Comparison of ENCODE assay signal across 19 cellular contexts in the genomic region with DNA sequence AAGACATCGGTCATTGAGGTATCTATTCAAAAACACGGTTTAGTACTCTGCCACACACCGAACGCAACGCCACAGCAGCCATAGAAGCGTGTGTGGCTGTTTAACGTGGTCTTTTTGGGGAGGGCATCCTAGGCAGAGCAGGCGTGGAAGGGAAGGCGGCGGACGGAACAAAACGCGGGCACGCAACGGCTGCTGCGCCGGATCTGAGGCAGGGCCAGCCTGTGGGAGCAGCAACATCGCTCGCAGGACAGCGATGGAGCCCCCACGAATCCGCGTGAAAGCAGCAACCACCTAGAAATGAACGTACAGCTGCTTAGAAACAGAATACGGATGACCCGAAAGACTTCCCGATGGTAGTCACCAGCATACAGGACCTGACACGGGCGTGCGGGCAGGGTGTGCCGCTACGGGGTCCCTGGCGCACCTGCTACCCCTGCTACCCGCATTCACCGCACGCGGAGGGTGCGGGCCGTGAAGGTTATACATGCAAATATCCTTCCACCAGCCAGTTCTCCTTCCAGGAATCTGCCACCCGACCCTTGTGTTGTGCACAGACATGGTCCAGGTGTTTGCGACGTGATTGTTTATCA.
A peak's percentile ranks its signal among the peaks of the same experiment; 100 is the strongest.
DNase-seq lines count a peak whose midpoint lies in the region; ATAC-seq and TF ChIP-seq lines count a peak whose summit lies in the region.
"Had no signal": no experiment of that assay in that cellular context is flagged by ENCODE, and none has a peak within 500 bp of the region (broad histone marks: within the 10 kb centered on the region; RNA-seq: fewer than 3 reads in every experiment).

No MANE protein-coding gene starts in this region.

- TF ChIP-seq POLR2A in IMR-90 (IDR thresholded peaks at IDR 0.05; ENCODE audit: low read depth, low read length), result no peak

- H3K4ac ChIP-seq in IMR-90 (ENCODE audit: low read depth, low read length), result peak overlapping the region; percentile 96

- H3K4me2 ChIP-seq in BLaER1 (peak overlapping the region; percentile 78), IMR-90 (ENCODE audit: low read depth, low read length) (no peak overlapping the region)

- peak overlapping the region; percentile 75; the same call in 1 of the 3 replicates for H2BK15ac ChIP-seq in IMR-90 (ENCODE audit: low read depth, low read length)

- POLR2A ChIA-PET in IMR-90 (lab: Charles Lee; ENCODE audit: unreplicated experiment), result no interaction called here
- POLR2A ChIA-PET in MCF 10A (lab: Yijun Ruan, JAX), result no interaction called here

- in situ Hi-C loops in IMR-90 (cut with MboI; ENCODE audit: low sequenced_read_pairs), result no loop called here

- peaks cover 7% of the 10 kb centered on the region; the same call in 1 of the 2 replicates for H3K36me3 ChIP-seq in BLaER1
- H3K36me3 ChIP-seq in IMR-90 (ENCODE audit: control insufficient read depth, insufficient read depth, low read length), result no peaks in the 10 kb centered on the region
- H3K36me3 ChIP-seq: HAP-1, Peyer's patch had no signal

- peak overlapping the region; percentile 87 for H2BK20ac ChIP-seq in IMR-90 (ENCODE audit: low read depth, low read length)

- H3K27ac Mint-ChIP-seq in nephron progenitor cell (no peak overlapping the region), MCF 10A (ENCODE audit: low read depth, unreplicated experiment) (no peak overlapping the region)
- no peak overlapping the region for H3K27ac Mint-ChIP-seq in activated naive CD4-positive, alpha-beta T cell treated with anti-CD3 and anti-CD28 coated beads for 36 hours
- H3K27ac Mint-ChIP-seq: CD8-positive, alpha-beta memory T cell had no signal

- no peak overlapping the region for H2AK9ac ChIP-seq in IMR-90 (replicated peaks; ENCODE audit: low read depth, low read length, poor library complexity)

- no peak overlapping the region for H4K5ac ChIP-seq in IMR-90 (ENCODE audit: low read depth, low read length)

- peak overlapping the region; percentile 68 for H4K91ac ChIP-seq in IMR-90 (ENCODE audit: insufficient read depth, low read depth, low read length)

- peak overlapping the region; percentile 12 for H2AFZ ChIP-seq in IMR-90 (replicated peaks; ENCODE audit: low read length, poor library complexity)

- H2AK5ac ChIP-seq in IMR-90 (ENCODE audit: low read depth, low read length), result peak overlapping the region; percentile 93

- H3K14ac ChIP-seq in IMR-90 (replicated peaks; ENCODE audit: low read depth, low read length), result no peak overlapping the region

- H3K4me3 Mint-ChIP-seq in nephron progenitor cell (peak overlapping the region; percentile 8), MCF 10A (ENCODE audit: unreplicated experiment) (no peak overlapping the region)
- no peak overlapping the region for H3K4me3 Mint-ChIP-seq in activated naive CD4-positive, alpha-beta T cell treated with anti-CD3 and anti-CD28 coated beads for 36 hours

- H3K36me3 Mint-ChIP-seq in nephron progenitor cell (ENCODE audit: low read depth) (no peaks in the 10 kb centered on the region), MCF 10A (ENCODE audit: insufficient read depth, unreplicated experiment) (no peaks in the 10 kb centered on the region)
- H3K36me3 Mint-ChIP-seq in activated naive CD4-positive, alpha-beta T cell treated with anti-CD3 and anti-CD28 coated beads for 36 hours (ENCODE audit: low read depth), result no peaks in the 10 kb centered on the region
- H3K36me3 Mint-ChIP-seq: CD8-positive, alpha-beta memory T cell had no signal

- TF ChIP-seq CTCF in IMR-90 (conservative IDR thresholded peaks at IDR 0.05; ENCODE audit: low read depth, low read length), result no peak
- no peak for TF ChIP-seq CTCF in nephron progenitor cell (IDR thresholded peaks at IDR 0.05)
- no peak for TF ChIP-seq CTCF in MCF 10A (IDR thresholded peaks at IDR 0.05; ENCODE audit: unreplicated experiment)

- H3K9me3 Mint-ChIP-seq in nephron progenitor cell (no peaks in the 10 kb centered on the region), MCF 10A (ENCODE audit: unreplicated experiment) (no peaks in the 10 kb centered on the region)
- H3K9me3 Mint-ChIP-seq in activated naive CD4-positive, alpha-beta T cell treated with anti-CD3 and anti-CD28 coated beads for 36 hours, result no peaks in the 10 kb centered on the region
- H3K9me3 Mint-ChIP-seq: CD8-positive, alpha-beta memory T cell had no signal

- H3K4me3 ChIP-seq in BLaER1, result no peak overlapping the region
- no peak overlapping the region for H3K4me3 ChIP-seq in IMR-90 (ENCODE audit: insufficient read depth, low read depth, low read length)
- H3K4me3 ChIP-seq: HAP-1, Peyer's patch had no signal

- DNase-seq in IMR-90, result no peak
- peak; percentile 48 for DNase-seq in islet precursor cell
- no peak for DNase-seq in nephron progenitor cell
- no peak for DNase-seq in activated naive CD4-positive, alpha-beta T cell treated with anti-CD3 and anti-CD28 coated beads for 36 hours
- DNase-seq in MCF 10A (ENCODE audit: unreplicated experiment), result no peak
- DNase-seq in putamen (ENCODE audit: low spot score), result no peak
- DNase-seq: MM.1S; NCI-H1092; NCI-H146; NCI-H2081; NCI-H446 treated with DMSO at 0.1 percent for 48 hours; NCI-H748 treated with DMSO at 0.1 percent for 48 hours; NK-92 treated with Interleukin-12 subunit alpha and Interleukin-12 subunit beta, amount 100 ng/mL, for 24 hours; Right ventricle myocardium superior had no signal

- no peak overlapping the region; a peak in 1 of 4 replicates for H4K8ac ChIP-seq in IMR-90 (ENCODE audit: low read depth in 2 of 2, low read length in 2 of 2)

- no peak overlapping the region for H3K23ac ChIP-seq in IMR-90 (ENCODE audit: low read depth, low read length)

- peak overlapping the region; percentile 61; the same call in 1 of the 2 replicates for H3K27ac ChIP-seq in BLaER1
- no peak overlapping the region for H3K27ac ChIP-seq in IMR-90 (ENCODE audit: insufficient read depth, low read length)
- H3K27ac ChIP-seq: Peyer's patch had no signal

- peak overlapping the region; percentile 97 for H2BK120ac ChIP-seq in IMR-90 (ENCODE audit: low read depth, low read length)

- H3K27me3 ChIP-seq in BLaER1 (no peaks in the 10 kb centered on the region), IMR-90 (ENCODE audit: control insufficient read depth, insufficient read depth, low read length) (no peaks in the 10 kb centered on the region)
- H3K27me3 ChIP-seq: Peyer's patch had no signal

- H3K18ac ChIP-seq in IMR-90 (ENCODE audit: low read depth, low read length), result no peak overlapping the region

- WGBS in IMR-90 (ENCODE audit: extremely low coverage in 2 of 2, insufficient read length in 1 of 2), 2 experiments, result 95% methylated on average over 28 of the region's 42 CpGs; no CpG with 5 or more reads in 1 of the 2 experiments

- no peak overlapping the region for H3K56ac ChIP-seq in IMR-90 (ENCODE audit: extremely low read depth, insufficient read depth, low read length)

- ATAC-seq in IMR-90 (ENCODE audit: low read depth), result no peak
- ATAC-seq in GM19397 (IDR thresholded peaks at IDR 0.05; ENCODE audit: unreplicated experiment), result no peak

- H3K79me1 ChIP-seq in IMR-90 (ENCODE audit: low read depth in 1 of 2, low read length in 2 of 2), result peaks cover 0 to 7% of the 10 kb centered on the region in 2 experiments; a peak in 2 of 4 replicates

- intact Hi-C loops in IMR-90 (cut with micrococcal nuclease) (no loop called here), MCF 10A (cut with micrococcal nuclease) (no loop called here)
- intact Hi-C loops in activated naive CD4-positive, alpha-beta T cell treated with anti-CD3 and anti-CD28 coated beads for 36 hours (cut with micrococcal nuclease), result no loop called here

- dilution Hi-C loops in IMR-90 (cut with HindIII; ENCODE audit: low sequenced_read_pairs, unreplicated experiment), result no loop called here

- no peak for TF ChIP-seq RAD21 in IMR-90 (IDR thresholded peaks at IDR 0.05; ENCODE audit: low read length)

- peak overlapping the region; percentile 97 for H2BK5ac ChIP-seq in IMR-90 (ENCODE audit: low read depth, low read length, poor library complexity, severe bottlenecking)

- H3K9me3 ChIP-seq in BLaER1 (no peaks in the 10 kb centered on the region), IMR-90 (ENCODE audit: control insufficient read depth, insufficient read depth, low read length) (no peaks in the 10 kb centered on the region)
- H3K9me3 ChIP-seq: HAP-1, Peyer's patch had no signal

- peaks cover 74% of the 10 kb centered on the region for H3K4me1 ChIP-seq in BLaER1
- peaks cover 27% of the 10 kb centered on the region for H3K4me1 ChIP-seq in IMR-90 (ENCODE audit: control insufficient read depth, insufficient read depth, low read length)
- H3K4me1 ChIP-seq: HAP-1, Peyer's patch had no signal

- H3K9ac ChIP-seq in BLaER1, result no peak overlapping the region
- H3K9ac ChIP-seq in IMR-90 (ENCODE audit: low read depth, low read length), result no peak overlapping the region

- CTCF ChIA-PET in IMR-90 (lab: Yijun Ruan, JAX) (no interaction called here), MCF 10A (lab: Yijun Ruan, JAX) (no interaction called here)
- CTCF ChIA-PET in activated naive CD4-positive, alpha-beta T cell treated with anti-CD3 and anti-CD28 coated beads for 36 hours (lab: Charles Lee), result no interaction called here

- peaks cover 41% of the 10 kb centered on the region for H3K9me1 ChIP-seq in IMR-90 (ENCODE audit: insufficient read depth, low read length)

- BruUV-seq in IMR-90 (replicated peaks; lab: Mats Ljungman, UMichigan), result no TSS peak
- BruUV-seq in MCF 10A (replicated peaks; lab: Mats Ljungman, UMichigan), result no TSS peak

- H4K20me1 ChIP-seq in BLaER1 (peaks cover 31% of the 10 kb centered on the region), IMR-90 (ENCODE audit: insufficient read depth, low read length) (no peaks in the 10 kb centered on the region)

- peaks cover 12% of the 10 kb centered on the region for H3K27me3 Mint-ChIP-seq in nephron progenitor cell (ENCODE audit: low read depth, poor library complexity)
- no peaks in the 10 kb centered on the region for H3K27me3 Mint-ChIP-seq in activated naive CD4-positive, alpha-beta T cell treated with anti-CD3 and anti-CD28 coated beads for 36 hours (ENCODE audit: low read depth)
- no peaks in the 10 kb centered on the region for H3K27me3 Mint-ChIP-seq in MCF 10A (ENCODE audit: insufficient read depth, unreplicated experiment)

- H3K4me1 Mint-ChIP-seq in nephron progenitor cell (peaks cover 31% of the 10 kb centered on the region), MCF 10A (ENCODE audit: insufficient read depth, unreplicated experiment) (peaks cover 14% of the 10 kb centered on the region)
- H3K4me1 Mint-ChIP-seq in activated naive CD4-positive, alpha-beta T cell treated with anti-CD3 and anti-CD28 coated beads for 36 hours (ENCODE audit: low read depth), result peaks cover 4% of the 10 kb centered on the region
- H3K4me1 Mint-ChIP-seq: CD8-positive, alpha-beta memory T cell had no signal

TF ChIP-seq in IMR-90, 13 proteins besides CTCF, POLR2A, EP300 and RAD21 (continues in another document):
- no peak for TF ChIP-seq MXI1 (IDR thresholded peaks at IDR 0.05; ENCODE audit: borderline replicate concordance, low read depth, low read length)
- TF ChIP-seq NFE2L2 (IDR thresholded peaks at IDR 0.05; ENCODE audit: low read depth, low read length), result no peak
- TF ChIP-seq SMC3 (IDR thresholded peaks at IDR 0.05; ENCODE audit: low read depth, low read length), result no peak
- TF ChIP-seq CEBPB (IDR thresholded peaks at IDR 0.05; ENCODE audit: low read depth, low read length), result no peak
- TF ChIP-seq RFX5 (IDR thresholded peaks at IDR 0.05; ENCODE audit: low read depth, low read length), result no peak
